Comparison of ENCODE assay signal across 1 cellular context in the genomic region with DNA sequence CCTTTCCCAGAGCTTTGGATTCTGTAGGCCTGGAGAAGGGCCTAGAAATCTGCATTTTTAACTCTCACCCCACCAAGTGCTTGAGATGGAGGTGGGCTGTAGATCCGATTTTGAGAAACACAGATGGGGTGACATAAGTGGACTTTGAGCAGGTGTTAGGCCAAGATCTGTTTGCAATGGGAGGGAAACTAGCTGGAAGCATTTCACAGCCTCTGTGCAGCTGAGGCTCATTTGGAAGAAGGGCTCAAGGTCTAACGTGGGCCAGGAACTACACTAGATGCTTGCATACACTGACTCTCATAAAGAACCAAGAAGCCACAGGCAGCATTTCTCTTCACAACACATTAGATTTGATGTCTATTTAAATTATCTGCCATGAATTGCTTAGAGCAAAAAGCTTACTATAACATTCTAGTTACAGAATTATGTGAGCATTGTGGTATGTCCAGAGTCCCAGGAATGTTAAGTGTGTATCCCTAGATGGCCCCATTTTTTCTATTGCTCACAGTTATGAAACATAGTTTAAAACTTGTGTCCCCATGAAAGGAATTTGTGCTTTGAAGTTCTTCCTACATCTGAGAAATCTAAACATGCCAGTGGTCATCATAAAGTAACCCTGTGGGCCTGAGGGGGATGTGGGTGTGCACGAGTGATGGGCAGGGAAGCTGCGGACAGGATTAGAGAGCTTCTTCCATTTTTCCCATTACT.
A peak's percentile ranks its signal among the peaks of the same experiment; 100 is the strongest.
TF ChIP-seq lines count a peak whose summit lies in the region.

No MANE protein-coding gene starts in this region.

TF ChIP-seq in HepG2, 621 proteins besides CTCF, POLR2A, EP300 and RAD21 (continued from another document and continues in another):
- TF ChIP-seq ZNF784 (CRISPR knock-in tag; IDR thresholded peaks at IDR 0.05; ENCODE audit: borderline replicate concordance) (0 out of 2 replicates have a peak, but pooled peaks have one; percentile 45), ZNF276 (CRISPR knock-in tag; IDR thresholded peaks at IDR 0.05; ENCODE audit: low read depth) (no peak), HMGA1 (CRISPR knock-in tag; conservative IDR thresholded peaks at IDR 0.05) (no peak), ZNF790 (CRISPR knock-in tag; IDR thresholded peaks at IDR 0.05; ENCODE audit: borderline replicate concordance) (no peak), PRMT3 (CRISPR knock-in tag; IDR thresholded peaks at IDR 0.05; ENCODE audit: borderline replicate concordance, low read depth) (peak; percentile 64; the same call in 1 of the 2 replicates), JUNB (CRISPR knock-in tag; IDR thresholded peaks at IDR 0.05; ENCODE audit: borderline replicate concordance) (no peak), ERF (CRISPR knock-in tag; IDR thresholded peaks at IDR 0.05) (peak; percentile 55), THAP11 (CRISPR knock-in tag; IDR thresholded peaks at IDR 0.05) (peak; percentile 43; the same call in 1 of the 2 replicates), SMYD3 (CRISPR knock-in tag; IDR thresholded peaks at IDR 0.05) (0 out of 2 replicates have a peak, but pooled peaks have one; percentile 10), MAF1 (CRISPR knock-in tag; IDR thresholded peaks at IDR 0.05; ENCODE audit: borderline replicate concordance) (no peak), KDM4B (CRISPR knock-in tag; IDR thresholded peaks at IDR 0.05) (peak; percentile 58; the same call in 1 of the 2 replicates), MED1 (CRISPR knock-in tag; IDR thresholded peaks at IDR 0.05) (peak; percentile 77), ZNF891 (CRISPR knock-in tag; IDR thresholded peaks at IDR 0.05) (no peak), FOSL1 (CRISPR knock-in tag; IDR thresholded peaks at IDR 0.05; ENCODE audit: borderline replicate concordance) (no peak), CHD4 (IDR thresholded peaks at IDR 0.05; ENCODE audit: borderline replicate concordance, low read length) (peak; percentile 26; the same call in 1 of the 2 replicates), NCOA2 (CRISPR knock-in tag; IDR thresholded peaks at IDR 0.05) (peak; percentile 93), PHF21A (CRISPR knock-in tag; IDR thresholded peaks at IDR 0.05) (peak; percentile 80), ZNF629 (CRISPR knock-in tag; conservative IDR thresholded peaks at IDR 0.05) (peak; percentile 43; the same call in 1 of the 2 replicates), JUND (CRISPR knock-in tag; IDR thresholded peaks at IDR 0.05) (peak; percentile 40; the same call in 1 of the 2 replicates), SRF (IDR thresholded peaks at IDR 0.05; ENCODE audit: low read depth, low read length) (peak; percentile 7; the same call in 1 of the 2 replicates), ZMYM2 (CRISPR knock-in tag; IDR thresholded peaks at IDR 0.05) (no peak), KAT7 (CRISPR knock-in tag; IDR thresholded peaks at IDR 0.05; ENCODE audit: borderline replicate concordance) (peak; percentile 56; the same call in 1 of the 2 replicates), SIX4 (CRISPR knock-in tag; IDR thresholded peaks at IDR 0.05) (peak; percentile 55), EHMT2 (IDR thresholded peaks at IDR 0.05; ENCODE audit: borderline replicate concordance, low read depth, low read length) (peak; percentile 94), ZBTB3 (CRISPR knock-in tag; IDR thresholded peaks at IDR 0.05; ENCODE audit: borderline replicate concordance, low read depth) (peak; percentile 52; the same call in 1 of the 2 replicates), ZNF816 (CRISPR knock-in tag; IDR thresholded peaks at IDR 0.05; ENCODE audit: borderline replicate concordance) (0 out of 2 replicates have a peak, but pooled peaks have one; percentile 47), HHEX (CRISPR knock-in tag; IDR thresholded peaks at IDR 0.05) (peak; percentile 57), ZNF24 (IDR thresholded peaks at IDR 0.05) (0 out of 2 replicates have a peak, but pooled peaks have one; percentile 19), KDM6A (CRISPR knock-in tag; IDR thresholded peaks at IDR 0.05; ENCODE audit: low read depth) (peak; percentile 86), ZNF337 (CRISPR knock-in tag; IDR thresholded peaks at IDR 0.05; ENCODE audit: borderline replicate concordance, low read depth) (peak; percentile 60; the same call in 1 of the 2 replicates), YEATS4 (CRISPR knock-in tag; IDR thresholded peaks at IDR 0.05; ENCODE audit: borderline replicate concordance) (0 out of 2 replicates have a peak, but pooled peaks have one; percentile 5), RBFOX2 (IDR thresholded peaks at IDR 0.05; ENCODE audit: low read depth, low read length) (peak; percentile 45), POLR2G (IDR thresholded peaks at IDR 0.05; ENCODE audit: low read depth, low read length) (peak; percentile 67), ZNF589 (CRISPR knock-in tag; conservative IDR thresholded peaks at IDR 0.05) (no peak), ZNF256 (CRISPR knock-in tag; conservative IDR thresholded peaks at IDR 0.05) (no peak)
- TF ChIP-seq, protein P1, sequence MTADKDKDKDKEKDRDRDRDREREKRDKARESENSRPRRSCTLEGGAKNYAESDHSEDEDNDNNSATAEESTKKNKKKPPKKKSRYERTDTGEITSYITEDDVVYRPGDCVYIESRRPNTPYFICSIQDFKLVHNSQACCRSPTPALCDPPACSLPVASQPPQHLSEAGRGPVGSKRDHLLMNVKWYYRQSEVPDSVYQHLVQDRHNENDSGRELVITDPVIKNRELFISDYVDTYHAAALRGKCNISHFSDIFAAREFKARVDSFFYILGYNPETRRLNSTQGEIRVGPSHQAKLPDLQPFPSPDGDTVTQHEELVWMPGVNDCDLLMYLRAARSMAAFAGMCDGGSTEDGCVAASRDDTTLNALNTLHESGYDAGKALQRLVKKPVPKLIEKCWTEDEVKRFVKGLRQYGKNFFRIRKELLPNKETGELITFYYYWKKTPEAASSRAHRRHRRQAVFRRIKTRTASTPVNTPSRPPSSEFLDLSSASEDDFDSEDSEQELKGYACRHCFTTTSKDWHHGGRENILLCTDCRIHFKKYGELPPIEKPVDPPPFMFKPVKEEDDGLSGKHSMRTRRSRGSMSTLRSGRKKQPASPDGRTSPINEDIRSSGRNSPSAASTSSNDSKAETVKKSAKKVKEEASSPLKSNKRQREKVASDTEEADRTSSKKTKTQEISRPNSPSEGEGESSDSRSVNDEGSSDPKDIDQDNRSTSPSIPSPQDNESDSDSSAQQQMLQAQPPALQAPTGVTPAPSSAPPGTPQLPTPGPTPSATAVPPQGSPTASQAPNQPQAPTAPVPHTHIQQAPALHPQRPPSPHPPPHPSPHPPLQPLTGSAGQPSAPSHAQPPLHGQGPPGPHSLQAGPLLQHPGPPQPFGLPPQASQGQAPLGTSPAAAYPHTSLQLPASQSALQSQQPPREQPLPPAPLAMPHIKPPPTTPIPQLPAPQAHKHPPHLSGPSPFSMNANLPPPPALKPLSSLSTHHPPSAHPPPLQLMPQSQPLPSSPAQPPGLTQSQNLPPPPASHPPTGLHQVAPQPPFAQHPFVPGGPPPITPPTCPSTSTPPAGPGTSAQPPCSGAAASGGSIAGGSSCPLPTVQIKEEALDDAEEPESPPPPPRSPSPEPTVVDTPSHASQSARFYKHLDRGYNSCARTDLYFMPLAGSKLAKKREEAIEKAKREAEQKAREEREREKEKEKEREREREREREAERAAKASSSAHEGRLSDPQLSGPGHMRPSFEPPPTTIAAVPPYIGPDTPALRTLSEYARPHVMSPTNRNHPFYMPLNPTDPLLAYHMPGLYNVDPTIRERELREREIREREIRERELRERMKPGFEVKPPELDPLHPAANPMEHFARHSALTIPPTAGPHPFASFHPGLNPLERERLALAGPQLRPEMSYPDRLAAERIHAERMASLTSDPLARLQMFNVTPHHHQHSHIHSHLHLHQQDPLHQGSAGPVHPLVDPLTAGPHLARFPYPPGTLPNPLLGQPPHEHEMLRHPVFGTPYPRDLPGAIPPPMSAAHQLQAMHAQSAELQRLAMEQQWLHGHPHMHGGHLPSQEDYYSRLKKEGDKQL (CRISPR knock-in tag; IDR thresholded peaks at IDR 0.05; ENCODE audit: low read depth), result peak; percentile 62
- TF ChIP-seq, protein P2, sequence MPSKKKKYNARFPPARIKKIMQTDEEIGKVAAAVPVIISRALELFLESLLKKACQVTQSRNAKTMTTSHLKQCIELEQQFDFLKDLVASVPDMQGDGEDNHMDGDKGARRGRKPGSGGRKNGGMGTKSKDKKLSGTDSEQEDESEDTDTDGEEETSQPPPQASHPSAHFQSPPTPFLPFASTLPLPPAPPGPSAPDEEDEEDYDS (CRISPR knock-in tag; IDR thresholded peaks at IDR 0.05), result peak; percentile 23
- TF ChIP-seq, protein P3, sequence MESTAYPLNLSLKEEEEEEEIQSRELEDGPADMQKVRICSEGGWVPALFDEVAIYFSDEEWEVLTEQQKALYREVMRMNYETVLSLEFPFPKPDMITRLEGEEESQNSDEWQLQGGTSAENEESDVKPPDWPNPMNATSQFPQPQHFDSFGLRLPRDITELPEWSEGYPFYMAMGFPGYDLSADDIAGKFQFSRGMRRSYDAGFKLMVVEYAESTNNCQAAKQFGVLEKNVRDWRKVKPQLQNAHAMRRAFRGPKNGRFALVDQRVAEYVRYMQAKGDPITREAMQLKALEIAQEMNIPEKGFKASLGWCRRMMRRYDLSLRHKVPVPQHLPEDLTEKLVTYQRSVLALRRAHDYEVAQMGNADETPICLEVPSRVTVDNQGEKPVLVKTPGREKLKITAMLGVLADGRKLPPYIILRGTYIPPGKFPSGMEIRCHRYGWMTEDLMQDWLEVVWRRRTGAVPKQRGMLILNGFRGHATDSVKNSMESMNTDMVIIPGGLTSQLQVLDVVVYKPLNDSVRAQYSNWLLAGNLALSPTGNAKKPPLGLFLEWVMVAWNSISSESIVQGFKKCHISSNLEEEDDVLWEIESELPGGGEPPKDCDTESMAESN (CRISPR knock-in tag; conservative IDR thresholded peaks at IDR 0.05), result peak; percentile 92
- TF ChIP-seq, protein P4, sequence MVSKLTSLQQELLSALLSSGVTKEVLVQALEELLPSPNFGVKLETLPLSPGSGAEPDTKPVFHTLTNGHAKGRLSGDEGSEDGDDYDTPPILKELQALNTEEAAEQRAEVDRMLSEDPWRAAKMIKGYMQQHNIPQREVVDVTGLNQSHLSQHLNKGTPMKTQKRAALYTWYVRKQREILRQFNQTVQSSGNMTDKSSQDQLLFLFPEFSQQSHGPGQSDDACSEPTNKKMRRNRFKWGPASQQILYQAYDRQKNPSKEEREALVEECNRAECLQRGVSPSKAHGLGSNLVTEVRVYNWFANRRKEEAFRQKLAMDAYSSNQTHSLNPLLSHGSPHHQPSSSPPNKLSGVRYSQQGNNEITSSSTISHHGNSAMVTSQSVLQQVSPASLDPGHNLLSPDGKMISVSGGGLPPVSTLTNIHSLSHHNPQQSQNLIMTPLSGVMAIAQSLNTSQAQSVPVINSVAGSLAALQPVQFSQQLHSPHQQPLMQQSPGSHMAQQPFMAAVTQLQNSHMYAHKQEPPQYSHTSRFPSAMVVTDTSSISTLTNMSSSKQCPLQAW (CRISPR knock-in tag; IDR thresholded peaks at IDR 0.05), result 0 out of 2 replicates have a peak, but pooled peaks have one; percentile 23
- TF ChIP-seq, protein P5, sequence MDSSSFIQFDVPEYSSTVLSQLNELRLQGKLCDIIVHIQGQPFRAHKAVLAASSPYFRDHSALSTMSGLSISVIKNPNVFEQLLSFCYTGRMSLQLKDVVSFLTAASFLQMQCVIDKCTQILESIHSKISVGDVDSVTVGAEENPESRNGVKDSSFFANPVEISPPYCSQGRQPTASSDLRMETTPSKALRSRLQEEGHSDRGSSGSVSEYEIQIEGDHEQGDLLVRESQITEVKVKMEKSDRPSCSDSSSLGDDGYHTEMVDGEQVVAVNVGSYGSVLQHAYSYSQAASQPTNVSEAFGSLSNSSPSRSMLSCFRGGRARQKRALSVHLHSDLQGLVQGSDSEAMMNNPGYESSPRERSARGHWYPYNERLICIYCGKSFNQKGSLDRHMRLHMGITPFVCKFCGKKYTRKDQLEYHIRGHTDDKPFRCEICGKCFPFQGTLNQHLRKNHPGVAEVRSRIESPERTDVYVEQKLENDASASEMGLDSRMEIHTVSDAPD (CRISPR knock-in tag; IDR thresholded peaks at IDR 0.05), result peak; percentile 36; the same call in 1 of the 2 replicates
- TF ChIP-seq, protein P6, sequence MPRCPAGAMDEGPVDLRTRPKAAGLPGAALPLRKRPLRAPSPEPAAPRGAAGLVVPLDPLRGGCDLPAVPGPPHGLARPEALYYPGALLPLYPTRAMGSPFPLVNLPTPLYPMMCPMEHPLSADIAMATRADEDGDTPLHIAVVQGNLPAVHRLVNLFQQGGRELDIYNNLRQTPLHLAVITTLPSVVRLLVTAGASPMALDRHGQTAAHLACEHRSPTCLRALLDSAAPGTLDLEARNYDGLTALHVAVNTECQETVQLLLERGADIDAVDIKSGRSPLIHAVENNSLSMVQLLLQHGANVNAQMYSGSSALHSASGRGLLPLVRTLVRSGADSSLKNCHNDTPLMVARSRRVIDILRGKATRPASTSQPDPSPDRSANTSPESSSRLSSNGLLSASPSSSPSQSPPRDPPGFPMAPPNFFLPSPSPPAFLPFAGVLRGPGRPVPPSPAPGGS (CRISPR knock-in tag; IDR thresholded peaks at IDR 0.05), result no peak
- TF ChIP-seq, protein P7, sequence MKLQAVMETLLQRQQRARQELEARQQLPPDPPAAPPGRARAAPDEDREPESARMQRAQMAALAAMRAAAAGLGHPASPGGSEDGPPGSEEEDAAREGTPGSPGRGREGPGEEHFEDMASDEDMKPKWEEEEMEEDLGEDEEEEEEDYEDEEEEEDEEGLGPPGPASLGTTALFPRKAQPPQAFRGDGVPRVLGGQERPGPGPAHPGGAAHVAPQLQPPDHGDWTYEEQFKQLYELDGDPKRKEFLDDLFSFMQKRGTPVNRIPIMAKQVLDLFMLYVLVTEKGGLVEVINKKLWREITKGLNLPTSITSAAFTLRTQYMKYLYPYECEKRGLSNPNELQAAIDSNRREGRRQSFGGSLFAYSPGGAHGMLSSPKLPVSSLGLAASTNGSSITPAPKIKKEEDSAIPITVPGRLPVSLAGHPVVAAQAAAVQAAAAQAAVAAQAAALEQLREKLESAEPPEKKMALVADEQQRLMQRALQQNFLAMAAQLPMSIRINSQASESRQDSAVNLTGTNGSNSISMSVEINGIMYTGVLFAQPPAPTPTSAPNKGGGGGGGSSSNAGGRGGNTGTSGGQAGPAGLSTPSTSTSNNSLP (IDR thresholded peaks at IDR 0.05; ENCODE audit: low read depth, low read length), result peak; percentile 94
- TF ChIP-seq, protein P8, sequence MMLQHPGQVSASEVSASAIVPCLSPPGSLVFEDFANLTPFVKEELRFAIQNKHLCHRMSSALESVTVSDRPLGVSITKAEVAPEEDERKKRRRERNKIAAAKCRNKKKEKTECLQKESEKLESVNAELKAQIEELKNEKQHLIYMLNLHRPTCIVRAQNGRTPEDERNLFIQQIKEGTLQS (CRISPR knock-in tag; IDR thresholded peaks at IDR 0.05), result peak; percentile 50
